13 cellular contexts compared by ENCODE assay signal in genomic region chr10:89224697-89225443, GRCh38. TPM values are rescaled to one million over a fixed set of nuclear protein-coding genes. Genes with fewer than 3 reads are reported as not detected.
DNase-seq lines count a peak whose midpoint lies in the region.
"Had no signal": no experiment of that assay in that cellular context is flagged by ENCODE, and none has a peak within 500 bp of the region (broad histone marks: within the 10 kb centered on the region; RNA-seq: fewer than 3 reads in every experiment).

No MANE protein-coding gene starts in this region.

- H3K27ac ChIP-seq in layer of hippocampus (ENCODE audit: low read depth, low read length), result peak overlapping the region; percentile 44
- peak overlapping the region; percentile 61 for H3K27ac ChIP-seq in subcutaneous abdominal adipose tissue (ENCODE audit: low read depth, low read length)
- H3K27ac ChIP-seq: tibial artery had no signal

- peak overlapping the region in 3 of 5 donors; percentile 3 to 32 (median 25) for H3K4me3 ChIP-seq in subcutaneous abdominal adipose tissue (ENCODE audit: low read depth in 1 of 5, low read length in 5 of 5)
- H3K4me3 ChIP-seq: GM12878, tibial artery had no signal

- DNase-seq in NCI-H2227 treated with DMSO at 0.1 percent for 48 hours (lab: John Stamatoyannopoulos, UW) (peak; percentile 16), dermis blood vessel endothelial cell (peak; percentile 83), NCI-H510A (lab: John Stamatoyannopoulos, UW) (no peak), EL (no peak), GM03348 (ENCODE audit: low spot score) (no peak), DMS114 treated with DMSO at 0.1 percent for 48 hours (lab: John Stamatoyannopoulos, UW; ENCODE audit: unreplicated experiment) (no peak)
- DNase-seq: activated T-cell treated with anti-CD3 and anti-CD28 coated beads, Interleukin-2, amount 50 U/mL, for 1 hour; tibial artery had no signal

- H3K27me3 ChIP-seq in layer of hippocampus (ENCODE audit: control insufficient read depth, insufficient read depth, low read length) (no peaks in the 10 kb centered on the region), subcutaneous abdominal adipose tissue (ENCODE audit: control insufficient read depth in 5 of 5, insufficient read depth in 4 of 5, low read length in 5 of 5) (no peaks in the 10 kb centered on the region)
- H3K27me3 ChIP-seq: tibial artery had no signal

- peaks cover 9 to 30% (median 16%) of the 10 kb centered on the region in 5 donors for H3K36me3 ChIP-seq in subcutaneous abdominal adipose tissue (ENCODE audit: control insufficient read depth in 5 of 5, insufficient read depth in 5 of 5, low read length in 5 of 5)

- H3K9me3 ChIP-seq in subcutaneous abdominal adipose tissue (ENCODE audit: control insufficient read depth in 5 of 5, low read length in 5 of 5), result no peaks in the 10 kb centered on the region
- H3K9me3 ChIP-seq: tibial artery had no signal

- H3K9ac ChIP-seq in subcutaneous abdominal adipose tissue (ENCODE audit: low read length in 5 of 5), result peak overlapping the region in 2 of 5 donors; percentile 14 to 44

- H3K4me1 ChIP-seq in subcutaneous abdominal adipose tissue (ENCODE audit: control insufficient read depth in 5 of 5, insufficient read depth in 5 of 5, low read length in 5 of 5), result peaks cover 0 to 19% (median 13%) of the 10 kb centered on the region in 5 donors
- H3K4me1 ChIP-seq: tibial artery had no signal

RNA-seq across cellular contexts. Expression of gene CH25H, which starts 17.8 kb away (rescaled TPM):
- total RNA-seq in dermis blood vessel endothelial cell, result 3.1 and 3.8 TPM in 2 replicates
- total RNA-seq: GM12878, MCF 10A, SK-MEL-5 had no signal

RNA-seq across cellular contexts. Expression of gene LIPA, which starts 26.7 kb away (rescaled TPM):
- total RNA-seq in dermis blood vessel endothelial cell, result 86.2 and 101 TPM in 2 replicates

Comparison
In these comparisons a context has a peak if more than half of its experiments do, and no peak if none do; other contexts are left out.
1. DNase-seq: peak in NCI-H2227 treated with DMSO at 0.1 percent for 48 hours (single experiment) and dermis blood vessel endothelial cell (single experiment); none in NCI-H510A (single experiment), EL (single experiment), GM03348 (single experiment) and DMS114 treated with DMSO at 0.1 percent for 48 hours (single experiment).